In the genomic region with DNA sequence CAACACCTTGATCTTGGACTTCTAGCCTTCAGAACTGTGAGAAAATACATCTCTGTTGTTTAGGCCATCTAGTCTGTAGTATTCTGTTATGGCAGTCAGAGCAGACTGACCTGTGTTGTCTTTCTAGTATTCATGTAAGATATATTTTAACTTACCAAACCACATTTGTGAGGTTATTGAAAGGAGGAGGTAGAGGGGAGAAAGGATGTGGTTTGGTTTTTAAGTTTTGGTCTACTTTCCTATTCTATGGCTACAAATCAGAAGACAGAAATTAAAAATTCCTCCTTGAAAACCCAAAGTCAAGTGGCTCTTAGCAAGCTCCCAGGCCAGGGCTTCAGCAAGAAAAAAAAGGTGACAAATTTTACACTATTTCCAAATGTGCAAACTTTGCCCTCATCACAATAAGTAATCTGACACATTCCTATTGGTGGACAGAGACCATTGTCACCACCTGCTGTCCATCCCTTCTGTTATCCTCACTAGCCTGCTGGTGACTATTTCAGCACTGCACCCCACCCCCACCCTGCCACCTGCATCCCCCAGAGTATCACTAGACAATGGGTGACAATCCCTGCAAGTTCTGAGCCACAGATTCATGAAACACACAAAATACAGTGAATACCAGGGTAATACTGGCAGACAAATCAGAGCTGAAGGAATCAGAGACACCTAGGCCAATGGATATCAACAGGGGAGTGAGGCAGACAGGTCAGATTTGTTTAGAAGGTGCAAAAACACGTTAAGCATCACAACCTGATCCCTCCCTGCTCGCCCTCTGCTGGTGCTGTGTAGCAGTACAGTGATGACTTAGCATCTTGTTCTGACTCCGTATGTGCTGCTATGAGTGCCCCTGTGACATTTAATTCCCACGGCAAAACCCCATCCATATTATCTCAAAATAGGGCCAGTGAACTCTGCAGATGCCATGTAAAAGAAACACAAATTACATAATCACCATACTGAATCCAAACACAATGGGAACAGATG, we compare ENCODE assay signal across 8 cellular contexts.
DNase-seq lines count a peak whose midpoint lies in the region; ATAC-seq and TF ChIP-seq lines count a peak whose summit lies in the region.

No MANE protein-coding gene starts in this region.

- no peaks in the 10 kb centered on the region for H3K9me3 ChIP-seq in colonic mucosa

- no peaks in the 10 kb centered on the region for H3K27me3 Mint-ChIP-seq in activated CD8-positive, alpha-beta T cell treated with anti-CD3 and anti-CD28 coated beads, Interleukin-2, amount 10 ng/mL, durations not matched to agents 7 days and 5 days (ENCODE audit: low read depth)

- no peak overlapping the region for H3K4me3 ChIP-seq in H7 (ENCODE audit: insufficient read depth, low read depth, low read length)
- no peak overlapping the region for H3K4me3 ChIP-seq in colonic mucosa

- ATAC-seq in activated CD8-positive, alpha-beta T cell treated with anti-CD3 and anti-CD28 coated beads, Interleukin-2, amount 10 ng/mL, durations not matched to agents 7 days and 5 days = peak; percentile 73

- no peaks in the 10 kb centered on the region for H3K27me3 ChIP-seq in H7 (ENCODE audit: control insufficient read depth, insufficient read depth, low read length)
- no peaks in the 10 kb centered on the region for H3K27me3 ChIP-seq in colonic mucosa

- H3K9me3 Mint-ChIP-seq in activated CD8-positive, alpha-beta T cell treated with anti-CD3 and anti-CD28 coated beads, Interleukin-2, amount 10 ng/mL, durations not matched to agents 7 days and 5 days (ENCODE audit: insufficient read depth) = peaks cover 14% of the 10 kb centered on the region

- H3K36me3 ChIP-seq in H7 (replicated peaks; ENCODE audit: control insufficient read depth, insufficient read depth, low read length) = no peaks in the 10 kb centered on the region
- peaks cover 8% of the 10 kb centered on the region for H3K36me3 ChIP-seq in colonic mucosa

- no peak overlapping the region for H3K27ac ChIP-seq in colonic mucosa

- POLR2A ChIA-PET in activated CD8-positive, alpha-beta T cell treated with anti-CD3 and anti-CD28 coated beads, Interleukin-2, amount 10 ng/mL, durations not matched to agents 7 days and 5 days (lab: Charles Lee) = no interaction called here

- TF ChIP-seq CTCF in colonic mucosa (IDR thresholded peaks at IDR 0.05) = no peak

- H3K9ac ChIP-seq in colonic mucosa (ENCODE audit: low read depth in 2 of 2, low read length in 2 of 2) = no peak overlapping the region

- H3K4me1 Mint-ChIP-seq in activated CD8-positive, alpha-beta T cell treated with anti-CD3 and anti-CD28 coated beads, Interleukin-2, amount 10 ng/mL, durations not matched to agents 7 days and 5 days (ENCODE audit: low read depth) = peaks cover 64% of the 10 kb centered on the region

- peak overlapping the region; percentile 24 for H3K4me3 Mint-ChIP-seq in activated CD8-positive, alpha-beta T cell treated with anti-CD3 and anti-CD28 coated beads, Interleukin-2, amount 10 ng/mL, durations not matched to agents 7 days and 5 days

- intact Hi-C loops in colonic mucosa (cut with DNase I) = no loop called here

- peak overlapping the region; percentile 78 for H3K27ac Mint-ChIP-seq in activated CD8-positive, alpha-beta T cell treated with anti-CD3 and anti-CD28 coated beads, Interleukin-2, amount 10 ng/mL, durations not matched to agents 7 days and 5 days

- no peaks in the 10 kb centered on the region for H3K4me1 ChIP-seq in colonic mucosa

- CTCF ChIA-PET in activated CD8-positive, alpha-beta T cell treated with anti-CD3 and anti-CD28 coated beads, Interleukin-2, amount 10 ng/mL, durations not matched to agents 7 days and 5 days (lab: Charles Lee) = interaction anchor here (0.6 to 2.3 kb wide), 8 partner anchors 14 to 149 kb away, joined by 3 to 14 read pairs (median 3); partner anchors contain the start of gene EPM2AIP1

- DNase-seq in NCI-H1417 (lab: John Stamatoyannopoulos, UW) (peak; percentile 13 to 54 (median 16)), NCI-H1417 treated with DMSO at 0.1 percent for 48 hours (lab: John Stamatoyannopoulos, UW) (no peak), H7 (peak; percentile 65), MV-4-11 (lab: John Stamatoyannopoulos, UW) (peak; percentile 14), fibroblast of gingiva (ENCODE audit: low read depth) (peak; percentile 10), colonic mucosa (no peak)
- peak; percentile 71 for DNase-seq in activated CD8-positive, alpha-beta T cell treated with anti-CD3 and anti-CD28 coated beads, Interleukin-2, amount 10 ng/mL, durations not matched to agents 7 days and 5 days
- DNase-seq in stimulated activated CD4-positive, alpha-beta T cell treated with anti-CD3 and anti-CD28 coated beads, Interleukin-12 subunit alpha, Interleukin-12 subunit beta, amount 100 ng/mL, for 4 hours = peak; percentile 50

- peaks cover 83% of the 10 kb centered on the region for H3K36me3 Mint-ChIP-seq in activated CD8-positive, alpha-beta T cell treated with anti-CD3 and anti-CD28 coated beads, Interleukin-2, amount 10 ng/mL, durations not matched to agents 7 days and 5 days (ENCODE audit: low read depth)

Comparison
In these comparisons a context has a peak if more than half of its experiments do, and no peak if none do; other contexts are left out.
1. DNase-seq: peak in NCI-H1417 (3 of 3), H7 (single experiment), MV-4-11 (single experiment), activated CD8-positive, alpha-beta T cell treated with anti-CD3 and anti-CD28 coated beads, Interleukin-2, amount 10 ng/mL, durations not matched to agents 7 days and 5 days (single experiment), fibroblast of gingiva (single experiment) and stimulated activated CD4-positive, alpha-beta T cell treated with anti-CD3 and anti-CD28 coated beads, Interleukin-12 subunit alpha, Interleukin-12 subunit beta, amount 100 ng/mL, for 4 hours (single experiment); none in NCI-H1417 treated with DMSO at 0.1 percent for 48 hours (single experiment) and colonic mucosa (single experiment).